In genomic region chr19:50050406-50051223, GRCh38 we compare ENCODE assay signal across 8 cellular contexts. TPM values are rescaled to one million over a fixed set of nuclear protein-coding genes. Genes with fewer than 3 reads are reported as not detected.
DNase-seq lines count a peak whose midpoint lies in the region; ATAC-seq and TF ChIP-seq lines count a peak whose summit lies in the region.

No MANE protein-coding gene starts in this region.

- WGBS in thyroid gland, 2 donors: 1 to 5% methylated on average over 25 to 35 of the region's 51 CpGs

- H3K36me3 Mint-ChIP-seq in activated naive CD8-positive, alpha-beta T cell treated with anti-CD3 and anti-CD28 coated beads for 36 hours: peaks cover 25% of the 10 kb centered on the region

- DNase-seq in COR-L47 (lab: John Stamatoyannopoulos, UW) (peak; percentile 81), LNCaP clone FGC (ENCODE audit: low read depth) (peak; percentile 61), cardiac muscle cell (ENCODE audit: low read depth in 1 of 2, low spot score in 1 of 2) (peak; percentile 70 to 85), pons (ENCODE audit: low spot score) (peak; percentile 78), thyroid gland (peak; percentile 77 to 90)
- peak; percentile 77 for DNase-seq in activated naive CD8-positive, alpha-beta T cell treated with anti-CD3 and anti-CD28 coated beads for 36 hours

- H3K27me3 Mint-ChIP-seq in activated naive CD8-positive, alpha-beta T cell treated with anti-CD3 and anti-CD28 coated beads for 36 hours: peaks cover 5% of the 10 kb centered on the region

- peaks cover 8% of the 10 kb centered on the region for H3K4me1 Mint-ChIP-seq in activated naive CD8-positive, alpha-beta T cell treated with anti-CD3 and anti-CD28 coated beads for 36 hours

- H3K9me3 ChIP-seq in cardiac muscle cell (ENCODE audit: low read depth) (peaks cover under 1% of the 10 kb centered on the region), thyroid gland (no peaks in the 10 kb centered on the region)

- no peaks in the 10 kb centered on the region for H3K4me1 ChIP-seq in cardiac muscle cell (ENCODE audit: low read depth)
- peaks cover 4 to 11% of the 10 kb centered on the region in 2 donors for H3K4me1 ChIP-seq in thyroid gland

- TF ChIP-seq POLR2A in thyroid gland (IDR thresholded peaks at IDR 0.05): no peak

- H3K4me3 ChIP-seq in LNCaP clone FGC (ENCODE audit: low read depth, low read length) (peak overlapping the region; percentile 59), cardiac muscle cell (peak overlapping the region; percentile 41), thyroid gland (replicated peaks in 1 of 3) (peak overlapping the region in 2 of 3 donors; percentile 13 to 35)

- intact Hi-C loops in thyroid gland (cut with DNase I): no loop called here

- H3K27ac ChIP-seq in cardiac muscle cell: no peak overlapping the region
- H3K27ac ChIP-seq in thyroid gland: peak overlapping the region in 1 of 3 donors; percentile 30

- H3K27me3 ChIP-seq in cardiac muscle cell (no peaks in the 10 kb centered on the region), thyroid gland (no peaks in the 10 kb centered on the region)

- no peak for TF ChIP-seq CTCF in LNCaP clone FGC (IDR thresholded peaks at IDR 0.05; ENCODE audit: control insufficient read depth, extremely low read depth, insufficient read depth)
- TF ChIP-seq CTCF in cardiac muscle cell (IDR thresholded peaks at IDR 0.05; ENCODE audit: low read depth, low read length): no peak
- no peak for TF ChIP-seq CTCF in thyroid gland (IDR thresholded peaks at IDR 0.05)

- H3K27ac Mint-ChIP-seq in activated naive CD8-positive, alpha-beta T cell treated with anti-CD3 and anti-CD28 coated beads for 36 hours: peak overlapping the region; percentile 14

- peaks cover 10% of the 10 kb centered on the region for H3K36me3 ChIP-seq in cardiac muscle cell
- H3K36me3 ChIP-seq in thyroid gland: peaks cover 5 to 7% of the 10 kb centered on the region in 2 donors

- peak; percentile 95 for ATAC-seq in SK-N-SH treated with all-trans-retinoic acid at 6 μM for 48 hours
- ATAC-seq in GM19351 (IDR thresholded peaks at IDR 0.05; ENCODE audit: unreplicated experiment): no peak

- peak overlapping the region; percentile 80 for H3K4me3 Mint-ChIP-seq in activated naive CD8-positive, alpha-beta T cell treated with anti-CD3 and anti-CD28 coated beads for 36 hours

- peaks cover 3% of the 10 kb centered on the region for H3K9me3 Mint-ChIP-seq in activated naive CD8-positive, alpha-beta T cell treated with anti-CD3 and anti-CD28 coated beads for 36 hours

TF ChIP-seq in SK-N-SH treated with all-trans-retinoic acid at 6 μM for 48 hours, 23 proteins besides CTCF, POLR2A, EP300 and RAD21:
- no peak for TF ChIP-seq ZC3H10 (CRISPR knock-in tag; IDR thresholded peaks at IDR 0.05)
- TF ChIP-seq POU6F1 (CRISPR knock-in tag; IDR thresholded peaks at IDR 0.05; ENCODE audit: borderline replicate concordance, low read depth): no peak
- TF ChIP-seq ZFP3 (CRISPR knock-in tag; IDR thresholded peaks at IDR 0.05): no peak
- no peak for TF ChIP-seq TOX (CRISPR knock-in tag; IDR thresholded peaks at IDR 0.05; ENCODE audit: borderline replicate concordance)
- TF ChIP-seq RARB (CRISPR knock-in tag; IDR thresholded peaks at IDR 0.05): no peak
- TF ChIP-seq GLIS3 (CRISPR knock-in tag; IDR thresholded peaks at IDR 0.05): no peak
- no peak for TF ChIP-seq ESRRG (CRISPR knock-in tag; IDR thresholded peaks at IDR 0.05)
- TF ChIP-seq PPARA (CRISPR knock-in tag; IDR thresholded peaks at IDR 0.05; ENCODE audit: borderline replicate concordance): no peak
- TF ChIP-seq, protein P1, sequence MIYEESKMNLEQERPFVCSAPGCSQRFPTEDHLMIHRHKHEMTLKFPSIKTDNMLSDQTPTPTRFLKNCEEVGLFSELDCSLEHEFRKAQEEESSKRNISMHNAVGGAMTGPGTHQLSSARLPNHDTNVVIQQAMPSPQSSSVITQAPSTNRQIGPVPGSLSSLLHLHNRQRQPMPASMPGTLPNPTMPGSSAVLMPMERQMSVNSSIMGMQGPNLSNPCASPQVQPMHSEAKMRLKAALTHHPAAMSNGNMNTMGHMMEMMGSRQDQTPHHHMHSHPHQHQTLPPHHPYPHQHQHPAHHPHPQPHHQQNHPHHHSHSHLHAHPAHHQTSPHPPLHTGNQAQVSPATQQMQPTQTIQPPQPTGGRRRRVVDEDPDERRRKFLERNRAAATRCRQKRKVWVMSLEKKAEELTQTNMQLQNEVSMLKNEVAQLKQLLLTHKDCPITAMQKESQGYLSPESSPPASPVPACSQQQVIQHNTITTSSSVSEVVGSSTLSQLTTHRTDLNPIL (CRISPR knock-in tag; IDR thresholded peaks at IDR 0.05; ENCODE audit: low read depth): no peak
- no peak for TF ChIP-seq CSRNP3 (CRISPR knock-in tag; IDR thresholded peaks at IDR 0.05)

RNA-seq across cellular contexts. Expression of gene ZNF473, which starts 24.8 kb away (rescaled TPM):
- total RNA-seq in activated naive CD8-positive, alpha-beta T cell treated with anti-CD3 and anti-CD28 coated beads for 36 hours: 1 to 10 TPM; 8.1 to 9.1 TPM
- 6.3 and 6.5 TPM in 2 replicates for total RNA-seq in cardiac muscle cell
- polyA plus RNA-seq in cardiac muscle cell: 4.4 and 5.3 TPM in 2 replicates
- total RNA-seq in thyroid gland: 10 to 100 TPM in 3 of 4 donors, 1 to 10 TPM in 1; 7.7 to 15.5 (median 10.5) TPM

RNA-seq across cellular contexts. Expression of gene VRK3, which starts 25.4 kb away (rescaled TPM):
- total RNA-seq in activated naive CD8-positive, alpha-beta T cell treated with anti-CD3 and anti-CD28 coated beads for 36 hours: 10 to 100 TPM; 43.1 to 48.8 TPM
- total RNA-seq in cardiac muscle cell (29.9 and 34.3 TPM in 2 replicates), thyroid gland (10 to 100 TPM; 34.7 to 52.1 (median 46.8) TPM)
- 38.1 and 45.9 TPM in 2 replicates for polyA plus RNA-seq in cardiac muscle cell
